ENCODE assay signal across 22 cellular contexts in the genomic region with DNA sequence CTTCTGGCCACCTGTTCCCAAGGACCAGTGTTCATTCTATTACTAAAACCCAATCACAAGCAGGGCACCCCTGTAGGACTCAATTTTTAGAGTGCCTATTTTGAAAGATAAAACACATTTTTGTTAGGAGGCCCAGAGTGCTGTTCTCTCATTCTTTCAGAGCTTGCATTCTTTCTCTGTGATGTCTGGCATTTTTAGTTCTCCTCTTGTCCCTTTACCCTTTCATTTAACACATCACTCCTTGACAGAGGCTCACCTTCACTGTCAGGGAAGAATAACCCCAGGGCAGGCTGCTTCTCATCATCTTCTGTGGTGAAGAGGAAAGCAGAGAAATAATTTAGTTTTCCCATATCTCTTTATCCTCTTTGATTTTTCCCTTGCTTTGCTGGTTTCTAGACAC.
"Had no signal": no experiment of that assay in that cellular context is flagged by ENCODE, and none has a peak within 500 bp of the region (broad histone marks: within the 10 kb centered on the region; RNA-seq: fewer than 3 reads in every experiment).

No MANE protein-coding gene starts in this region.

- H3K9me3 ChIP-seq: lower lobe of right lung, prostate gland, upper lobe of left lung, uterus had no signal

- DNase-seq: central memory CD4-positive, alpha-beta T cell; cortex of kidney; dorsolateral prefrontal cortex; effector CD8-positive, alpha-beta T cell; foreskin melanocyte; head of caudate nucleus; islet precursor cell; lower lobe of right lung; midbrain; occipital lobe; retina; stimulated activated CD4-positive, alpha-beta T cell treated with anti-CD3 and anti-CD28 coated beads, Interleukin-4, amount 100 ng/mL, for 1 hour; stimulated activated CD8-positive, alpha-beta memory T cell treated with anti-CD3 and anti-CD28 coated beads, Interleukin-4, amount 100 ng/mL, for 48 hours; substantia nigra; upper lobe of left lung; uterus had no signal

- H3K4me2 ChIP-seq: neural progenitor cell had no signal

- H3K9ac ChIP-seq: neural progenitor cell, parathyroid adenoma had no signal

- H3K4me1 ChIP-seq: lower lobe of right lung, neural progenitor cell, parathyroid adenoma, prostate gland, upper lobe of left lung, uterus had no signal

- ATAC-seq: left lobe of liver; lower lobe of right lung; natural killer cell treated with Interleukin-12 subunit alpha and Interleukin-12 subunit beta and Interleukin-15 and Interleukin-18, amount 100 ng/mL, for 72 hours; stimulated activated effector memory CD8-positive, alpha-beta T cell treated with anti-CD3 and anti-CD28 coated beads, Interleukin-12 subunit alpha, Interleukin-12 subunit beta, amount 100 ng/mL, for 72 hours had no signal

- H2AFZ ChIP-seq: parathyroid adenoma had no signal

- H3K27ac ChIP-seq: dorsolateral prefrontal cortex, lower lobe of right lung, neural progenitor cell, parathyroid adenoma, prostate gland, upper lobe of left lung, uterus had no signal

- H3K4me3 ChIP-seq: dorsolateral prefrontal cortex, lower lobe of right lung, neural progenitor cell, prostate gland, upper lobe of left lung, uterus had no signal

- H3K79me2 ChIP-seq: parathyroid adenoma had no signal

- H3K27me3 ChIP-seq: dorsolateral prefrontal cortex, neural progenitor cell, upper lobe of left lung, uterus had no signal

- H3K36me3 ChIP-seq: lower lobe of right lung, neural progenitor cell, prostate gland, upper lobe of left lung, uterus had no signal
